ENCODE assay signal across 14 cellular contexts in the genomic region with DNA sequence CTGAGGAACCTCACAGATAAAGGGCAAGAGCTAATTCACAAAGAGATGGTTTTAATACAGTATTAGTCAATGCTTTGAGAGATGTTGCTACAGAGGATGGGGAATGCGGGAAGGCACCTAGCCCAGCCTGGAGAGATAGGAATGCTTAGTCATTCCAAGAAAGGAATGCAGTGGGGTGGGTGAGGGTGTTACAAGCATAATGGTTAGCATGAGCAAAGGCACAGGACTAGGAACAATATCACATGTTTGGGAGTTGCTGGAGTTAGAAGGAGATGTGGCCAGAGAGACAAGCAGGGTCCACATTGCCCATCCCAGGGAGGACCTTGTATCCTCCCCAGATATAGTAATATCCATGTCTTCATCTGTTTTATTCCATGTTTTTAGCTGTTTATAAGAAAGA.
DNase-seq lines count a peak whose midpoint lies in the region; ATAC-seq, FAIRE-seq and TF ChIP-seq lines count a peak whose summit lies in the region.
"Had no signal": no experiment of that assay in that cellular context is flagged by ENCODE, and none has a peak within 500 bp of the region (broad histone marks: within the 10 kb centered on the region; RNA-seq: fewer than 3 reads in every experiment).

No MANE protein-coding gene starts in this region.

- H3K27ac ChIP-seq in AG04450 (ENCODE audit: low read depth, low read length) (no peak overlapping the region), astrocyte (ENCODE audit: low read depth, low read length) (peak overlapping the region; percentile 11)
- H3K27ac ChIP-seq: C4-2B, suprapubic skin had no signal

- DNase-seq in AG04450 (ENCODE audit: low read depth, low spot score) (peak; percentile 71), HK-2 (ENCODE audit: unreplicated experiment) (peak; percentile 63), astrocyte (ENCODE audit: low read depth) (peak; percentile 91), iPS-NIHi11 (ENCODE audit: low spot score) (peak; percentile 69), NCI-H2171 treated with DMSO at 0.1 percent for 48 hours (lab: John Stamatoyannopoulos, UW) (no peak)
- DNase-seq: activated CD4-positive, alpha-beta T cell treated with anti-CD3 and anti-CD28 coated beads, Interleukin-2, amount 50 U/mL, for 4 hours; activated naive CD8-positive, alpha-beta T cell treated with anti-CD3 and anti-CD28 coated beads, Interleukin-2, amount 50 U/mL, for 24 hours; NCI-H1436 had no signal

- no peaks in the 10 kb centered on the region for H3K27me3 Mint-ChIP-seq in astrocyte (ENCODE audit: low read depth, unreplicated experiment)
- peaks cover 32% of the 10 kb centered on the region for H3K27me3 Mint-ChIP-seq in activated T-helper 17 cell treated with anti-CD3 and anti-CD28 coated beads, Interleukin-2, amount 50 U/mL, for 72 hours

- FAIRE-seq in astrocyte (lab: Jason Lieb, UNC), result peak; percentile 94

- H3K9ac ChIP-seq in astrocyte (ENCODE audit: low read length), result no peak overlapping the region

- no peaks in the 10 kb centered on the region for H3K36me3 ChIP-seq in astrocyte (ENCODE audit: insufficient read depth, low read length)
- H3K36me3 ChIP-seq: suprapubic skin had no signal

- peak overlapping the region; percentile 56 for H2AFZ ChIP-seq in astrocyte (ENCODE audit: low read depth, low read length)

- peaks cover 16% of the 10 kb centered on the region for H3K4me1 Mint-ChIP-seq in astrocyte (ENCODE audit: low read depth, unreplicated experiment)
- no peaks in the 10 kb centered on the region for H3K4me1 Mint-ChIP-seq in activated T-helper 17 cell treated with anti-CD3 and anti-CD28 coated beads, Interleukin-2, amount 50 U/mL, for 72 hours
- H3K4me1 Mint-ChIP-seq: activated naive CD8-positive, alpha-beta T cell treated with anti-CD3 and anti-CD28 coated beads, Interleukin-2, amount 50 U/mL, for 24 hours had no signal

- H3K27ac Mint-ChIP-seq in astrocyte (ENCODE audit: unreplicated experiment), result peak overlapping the region; percentile 83
- no peak overlapping the region for H3K27ac Mint-ChIP-seq in activated T-helper 17 cell treated with anti-CD3 and anti-CD28 coated beads, Interleukin-2, amount 50 U/mL, for 72 hours
- H3K27ac Mint-ChIP-seq: activated naive CD8-positive, alpha-beta T cell treated with anti-CD3 and anti-CD28 coated beads, Interleukin-2, amount 50 U/mL, for 24 hours had no signal

- POLR2A ChIA-PET in AG04450 (lab: Yijun Ruan, JAX), result no interaction called here

- H3K27me3 ChIP-seq in AG04450 (ENCODE audit: control insufficient read depth, insufficient read depth, low read length), result no peaks in the 10 kb centered on the region
- no peaks in the 10 kb centered on the region for H3K27me3 ChIP-seq in astrocyte (ENCODE audit: insufficient read depth, low read length)
- H3K27me3 ChIP-seq: suprapubic skin had no signal

- H4K20me1 ChIP-seq in astrocyte (ENCODE audit: insufficient read depth, low read length), result no peaks in the 10 kb centered on the region

- H3K36me3 Mint-ChIP-seq in astrocyte (ENCODE audit: low read depth, unreplicated experiment), result no peaks in the 10 kb centered on the region
- no peaks in the 10 kb centered on the region for H3K36me3 Mint-ChIP-seq in activated T-helper 17 cell treated with anti-CD3 and anti-CD28 coated beads, Interleukin-2, amount 50 U/mL, for 72 hours (ENCODE audit: low read depth)

- no peaks in the 10 kb centered on the region for H3K79me2 ChIP-seq in astrocyte (ENCODE audit: insufficient read depth, low read length)

- no peaks in the 10 kb centered on the region for H3K9me3 ChIP-seq in AG04450 (ENCODE audit: control insufficient read depth, insufficient read depth, low read length)
- no peaks in the 10 kb centered on the region for H3K9me3 ChIP-seq in astrocyte (ENCODE audit: insufficient read depth, low read depth, low read length)
- H3K9me3 ChIP-seq: suprapubic skin had no signal

- peak overlapping the region; percentile 47 for H3K4me2 ChIP-seq in astrocyte (ENCODE audit: low read length)

- ATAC-seq in HG02588 (IDR thresholded peaks at IDR 0.05; ENCODE audit: unreplicated experiment) (no peak), HG02759 (IDR thresholded peaks at IDR 0.05; ENCODE audit: unreplicated experiment) (no peak)
- ATAC-seq in activated T-helper 17 cell treated with anti-CD3 and anti-CD28 coated beads, Interleukin-2, amount 50 U/mL, for 72 hours (replicated peaks), result no peak
- ATAC-seq: activated naive CD8-positive, alpha-beta T cell treated with anti-CD3 and anti-CD28 coated beads, Interleukin-2, amount 50 U/mL, for 24 hours; esophagus mucosa had no signal

- H3K9me3 Mint-ChIP-seq in astrocyte (ENCODE audit: unreplicated experiment), result peaks cover 12% of the 10 kb centered on the region
- no peaks in the 10 kb centered on the region for H3K9me3 Mint-ChIP-seq in activated T-helper 17 cell treated with anti-CD3 and anti-CD28 coated beads, Interleukin-2, amount 50 U/mL, for 72 hours
- H3K9me3 Mint-ChIP-seq: activated naive CD8-positive, alpha-beta T cell treated with anti-CD3 and anti-CD28 coated beads, Interleukin-2, amount 50 U/mL, for 24 hours had no signal

- H3K4me3 ChIP-seq in AG04450 (ENCODE audit: low read depth, low read length) (no peak overlapping the region), astrocyte (ENCODE audit: insufficient read depth, low read depth, low read length) (no peak overlapping the region)
- H3K4me3 ChIP-seq: suprapubic skin had no signal

- H3K4me3 Mint-ChIP-seq in astrocyte (ENCODE audit: unreplicated experiment), result peak overlapping the region; percentile 21
- H3K4me3 Mint-ChIP-seq in activated T-helper 17 cell treated with anti-CD3 and anti-CD28 coated beads, Interleukin-2, amount 50 U/mL, for 72 hours, result no peak overlapping the region
- H3K4me3 Mint-ChIP-seq: activated naive CD8-positive, alpha-beta T cell treated with anti-CD3 and anti-CD28 coated beads, Interleukin-2, amount 50 U/mL, for 24 hours had no signal

- peaks cover 10% of the 10 kb centered on the region for H3K4me1 ChIP-seq in astrocyte (ENCODE audit: insufficient read depth, low read length)
- H3K4me1 ChIP-seq: suprapubic skin had no signal

- TF ChIP-seq CTCF in AG04450 (IDR thresholded peaks at IDR 0.05; ENCODE audit: low read depth, low read length) (no peak), astrocyte (IDR thresholded peaks at IDR 0.05; ENCODE audit: insufficient read depth, low read depth, low read length) (no peak)

- CTCF ChIA-PET in AG04450 (lab: Charles Lee), result interaction anchor here (1.0 to 2.3 kb wide), 2 partner anchors 9 to 872 kb away, joined by 3 to 15 read pairs; no protein-coding TSS in a partner anchor
